Comparison of ENCODE assay signal across 26 cellular contexts in genomic region chr15:74032606-74033561, GRCh38. TPM values are rescaled to one million over a fixed set of nuclear protein-coding genes. Genes with fewer than 3 reads are reported as not detected.
DNase-seq lines count a peak whose midpoint lies in the region; ATAC-seq and TF ChIP-seq lines count a peak whose summit lies in the region.
"Had no signal": no experiment of that assay in that cellular context is flagged by ENCODE, and none has a peak within 500 bp of the region (broad histone marks: within the 10 kb centered on the region; RNA-seq: fewer than 3 reads in every experiment).

No MANE protein-coding gene starts in this region.

- DNase-seq in CD1c-positive myeloid dendritic cell (ENCODE audit: extremely low spot score) (peak; percentile 51), fibroblast of lung (ENCODE audit: low read depth in 2 of 2) (no peak), left colon (no peak), ACHN (no peak), dedifferentiated amniotic fluid mesenchymal stem cell (ENCODE audit: extremely low spot score) (no peak)
- DNase-seq in CD4-positive, alpha-beta memory T cell: no peak
- no peak for DNase-seq in activated T-helper 1 cell treated with anti-CD3 and anti-CD28 coated beads, Interleukin-12 subunit alpha, Interleukin-12 subunit beta, Interleukin-2, Interleukin-4 antibody, amounts not matched to agents 30 ng/mL and 10 ng/mL and 1 ng/mL, durations not matched to agents 14 hours and 24 hours and 36 hours (ENCODE audit: low spot score)
- DNase-seq: activated CD4-positive, alpha-beta T cell treated with anti-CD3 and anti-CD28 coated beads, Interleukin-2, amount 50 U/mL, for 1 hour; activated naive CD4-positive, alpha-beta T cell treated with Interleukin-2 at 50 U/mL for 16 hours; activated T-cell treated with anti-CD3 and anti-CD28 coated beads, Interleukin-2, amount 50 U/mL, for 24 hours; CD8-positive, alpha-beta T cell; central memory CD4-positive, alpha-beta T cell; DMS53; effector CD8-positive, alpha-beta T cell; esophagus squamous epithelium; lower lobe of right lung; NCI-H2081; SHP77; stimulated activated naive CD4-positive, alpha-beta T cell treated with Interleukin-2 at 50 U/mL for 16 hours; thyroid gland had no signal

- H3K4me2 ChIP-seq in fibroblast of lung (ENCODE audit: extremely low read depth, insufficient read depth, low read length): no peak overlapping the region
- H3K4me2 ChIP-seq: smooth muscle cell had no signal

- H3K27me3 Mint-ChIP-seq in CD4-positive, alpha-beta memory T cell: no peaks in the 10 kb centered on the region
- no peaks in the 10 kb centered on the region for H3K27me3 Mint-ChIP-seq in activated T-helper 1 cell treated with anti-CD3 and anti-CD28 coated beads, Interleukin-12 subunit alpha, Interleukin-12 subunit beta, Interleukin-2, Interleukin-4 antibody, amounts not matched to agents 30 ng/mL and 10 ng/mL and 1 ng/mL, durations not matched to agents 14 hours and 24 hours and 36 hours (ENCODE audit: insufficient read depth)
- H3K27me3 Mint-ChIP-seq: activated T-cell treated with anti-CD3 and anti-CD28 coated beads, Interleukin-2, amount 50 U/mL, for 24 hours had no signal

- peaks cover 42% of the 10 kb centered on the region for H3K36me3 ChIP-seq in CD4-positive, alpha-beta memory T cell (ENCODE audit: insufficient read depth, low read length)
- H3K36me3 ChIP-seq in fibroblast of lung (ENCODE audit: control insufficient read depth, insufficient read depth, low read length): peaks cover 29% of the 10 kb centered on the region

- H3K4me3 Mint-ChIP-seq in CD4-positive, alpha-beta memory T cell: no peak overlapping the region
- no peak overlapping the region for H3K4me3 Mint-ChIP-seq in activated T-helper 1 cell treated with anti-CD3 and anti-CD28 coated beads, Interleukin-12 subunit alpha, Interleukin-12 subunit beta, Interleukin-2, Interleukin-4 antibody, amounts not matched to agents 30 ng/mL and 10 ng/mL and 1 ng/mL, durations not matched to agents 14 hours and 24 hours and 36 hours
- H3K4me3 Mint-ChIP-seq: activated T-cell treated with anti-CD3 and anti-CD28 coated beads, Interleukin-2, amount 50 U/mL, for 24 hours; CD8-positive, alpha-beta T cell had no signal

- POLR2A ChIA-PET in CD4-positive, alpha-beta memory T cell (lab: Charles Lee; ENCODE audit: partially characterized antibody): no interaction called here

- H3K4me1 Mint-ChIP-seq in CD4-positive, alpha-beta memory T cell: no peaks in the 10 kb centered on the region
- H3K4me1 Mint-ChIP-seq in activated T-helper 1 cell treated with anti-CD3 and anti-CD28 coated beads, Interleukin-12 subunit alpha, Interleukin-12 subunit beta, Interleukin-2, Interleukin-4 antibody, amounts not matched to agents 30 ng/mL and 10 ng/mL and 1 ng/mL, durations not matched to agents 14 hours and 24 hours and 36 hours (ENCODE audit: low read depth): no peaks in the 10 kb centered on the region

- H3K4me3 ChIP-seq in CD4-positive, alpha-beta memory T cell (ENCODE audit: low read length in 2 of 2): no peak overlapping the region
- H3K4me3 ChIP-seq in fibroblast of lung (replicated peaks in 1 of 4; ENCODE audit: control extremely low read depth in 1 of 4, insufficient read depth in 1 of 4, low read depth in 3 of 4, low read length in 4 of 4): no peak overlapping the region
- H3K4me3 ChIP-seq: esophagus squamous epithelium, gastroesophageal sphincter, lower lobe of right lung, smooth muscle cell, thyroid gland had no signal

- in situ Hi-C loops in ACHN (cut with HindIII; ENCODE audit: low pct_ligation_motif_present, low pct_unique_long_range_greater_than_20kb, low sequenced_read_pairs): no loop called here

- no peak overlapping the region for H2AFZ ChIP-seq in fibroblast of lung (ENCODE audit: low read length)

- intact Hi-C loops in CD4-positive, alpha-beta memory T cell (cut with micrococcal nuclease): no loop called here
- intact Hi-C loops in activated T-helper 1 cell treated with anti-CD3 and anti-CD28 coated beads, Interleukin-12 subunit alpha, Interleukin-12 subunit beta, Interleukin-2, Interleukin-4 antibody, amounts not matched to agents 30 ng/mL and 10 ng/mL and 1 ng/mL, durations not matched to agents 14 hours and 24 hours and 36 hours (cut with micrococcal nuclease): no loop called here
- intact Hi-C loops in left colon (cut with DNase I, micrococcal nuclease): no loop called here

- H3K27ac Mint-ChIP-seq in CD4-positive, alpha-beta memory T cell: peak overlapping the region in 4 of 7 donors; percentile 8 to 65 (median 38)
- peak overlapping the region; percentile 12 for H3K27ac Mint-ChIP-seq in activated T-helper 1 cell treated with anti-CD3 and anti-CD28 coated beads, Interleukin-12 subunit alpha, Interleukin-12 subunit beta, Interleukin-2, Interleukin-4 antibody, amounts not matched to agents 30 ng/mL and 10 ng/mL and 1 ng/mL, durations not matched to agents 14 hours and 24 hours and 36 hours

- no peak overlapping the region for H3K9ac ChIP-seq in fibroblast of lung (ENCODE audit: insufficient read depth, low read length)

- H3K36me3 Mint-ChIP-seq in CD4-positive, alpha-beta memory T cell: peaks cover 38 to 76% of the 10 kb centered on the region in 2 donors
- peaks cover 39% of the 10 kb centered on the region for H3K36me3 Mint-ChIP-seq in activated T-helper 1 cell treated with anti-CD3 and anti-CD28 coated beads, Interleukin-12 subunit alpha, Interleukin-12 subunit beta, Interleukin-2, Interleukin-4 antibody, amounts not matched to agents 30 ng/mL and 10 ng/mL and 1 ng/mL, durations not matched to agents 14 hours and 24 hours and 36 hours (ENCODE audit: low read depth)

- CTCF ChIA-PET in CD4-positive, alpha-beta memory T cell (lab: Charles Lee; ENCODE audit: partially characterized antibody): no interaction called here

- TF ChIP-seq CTCF in fibroblast of lung (conservative IDR thresholded peaks at IDR 0.05 in 1 of 2, IDR thresholded peaks at IDR 0.05 in 1 of 2; ENCODE audit: low read depth in 1 of 2, low read length in 2 of 2): no peak

- H3K27me3 ChIP-seq in CD4-positive, alpha-beta memory T cell (ENCODE audit: insufficient read depth, low read length): no peaks in the 10 kb centered on the region
- H3K27me3 ChIP-seq in fibroblast of lung (ENCODE audit: control insufficient read depth, insufficient read depth, low read length): no peaks in the 10 kb centered on the region
- H3K27me3 ChIP-seq: esophagus squamous epithelium, gastroesophageal sphincter, thyroid gland had no signal

- H3K27ac ChIP-seq in CD4-positive, alpha-beta memory T cell (ENCODE audit: low read depth, low read length): peak overlapping the region; percentile 3
- H3K27ac ChIP-seq in fibroblast of lung (ENCODE audit: insufficient read depth, low read length): peak overlapping the region; percentile 20
- H3K27ac ChIP-seq: gastroesophageal sphincter, lower lobe of right lung, thyroid gland had no signal

- ATAC-seq in left colon: no peak
- ATAC-seq in HG03108 (IDR thresholded peaks at IDR 0.05; ENCODE audit: unreplicated experiment): no peak
- ATAC-seq: CD8-positive, alpha-beta T cell; gastroesophageal sphincter; HCT116; lower lobe of right lung had no signal

- no peaks in the 10 kb centered on the region for H4K20me1 ChIP-seq in fibroblast of lung (ENCODE audit: control insufficient read depth, extremely low read depth, insufficient read depth, low read length)

- H3K79me2 ChIP-seq in fibroblast of lung (ENCODE audit: control insufficient read depth, insufficient read depth, low read length): no peaks in the 10 kb centered on the region

- no peaks in the 10 kb centered on the region for H3K9me3 ChIP-seq in CD4-positive, alpha-beta memory T cell (ENCODE audit: control insufficient read depth in 1 of 2, low read length in 2 of 2)
- no peaks in the 10 kb centered on the region for H3K9me3 ChIP-seq in fibroblast of lung (ENCODE audit: control insufficient read depth, insufficient read depth, low read depth, low read length)
- H3K9me3 ChIP-seq: esophagus squamous epithelium, gastroesophageal sphincter, lower lobe of right lung, thyroid gland had no signal

- H3K4me1 ChIP-seq in CD4-positive, alpha-beta memory T cell (ENCODE audit: insufficient read depth, low read length): no peaks in the 10 kb centered on the region
- no peaks in the 10 kb centered on the region for H3K4me1 ChIP-seq in fibroblast of lung (ENCODE audit: control insufficient read depth, extremely low read depth, insufficient read depth, low read length)

- H3K9me3 Mint-ChIP-seq in CD4-positive, alpha-beta memory T cell: no peaks in the 10 kb centered on the region
- no peaks in the 10 kb centered on the region for H3K9me3 Mint-ChIP-seq in activated T-helper 1 cell treated with anti-CD3 and anti-CD28 coated beads, Interleukin-12 subunit alpha, Interleukin-12 subunit beta, Interleukin-2, Interleukin-4 antibody, amounts not matched to agents 30 ng/mL and 10 ng/mL and 1 ng/mL, durations not matched to agents 14 hours and 24 hours and 36 hours
- H3K9me3 Mint-ChIP-seq: activated T-cell treated with anti-CD3 and anti-CD28 coated beads, Interleukin-2, amount 50 U/mL, for 24 hours; CD8-positive, alpha-beta T cell had no signal

RNA-seq across cellular contexts. Expression of gene PML, which starts 38.4 kb away (rescaled TPM):
- total RNA-seq in CD4-positive, alpha-beta memory T cell: 10 to 100 TPM; 61.5 to 66.6 TPM
- polyA plus RNA-seq in CD4-positive, alpha-beta memory T cell: 10 to 100 TPM in 1 of 2 donors, 1 to 10 TPM in 1; 9.6 to 33.2 TPM
- total RNA-seq in activated T-helper 1 cell treated with anti-CD3 and anti-CD28 coated beads, Interleukin-12 subunit alpha, Interleukin-12 subunit beta, Interleukin-2, Interleukin-4 antibody, amounts not matched to agents 30 ng/mL and 10 ng/mL and 1 ng/mL, durations not matched to agents 14 hours and 24 hours and 36 hours: 62.0 and 63.6 TPM in 2 replicates
- total RNA-seq in fibroblast of lung (16.4 and 34.0 TPM in 2 replicates), left colon (10 to 100 TPM; 26.6 to 28.5 TPM)
- 11.1 and 15.5 TPM in 2 replicates for polyA plus RNA-seq in fibroblast of lung
- polyA plus RNA-seq in fibroblast of lung (2012): 54.7 and 63.1 TPM in 2 replicates
- polyA minus RNA-seq in fibroblast of lung (ENCODE audit: low replicate concordance): 101 and 102 TPM in 2 replicates

RNA-seq across cellular contexts. Expression of gene STOML1, which starts 40.8 kb away (rescaled TPM):
- total RNA-seq in CD4-positive, alpha-beta memory T cell: 10 to 100 TPM; 10.8 to 11.1 TPM
- 1 to 10 TPM; 8.1 to 8.7 TPM for polyA plus RNA-seq in CD4-positive, alpha-beta memory T cell
- 10.6 and 11.6 TPM in 2 replicates for total RNA-seq in activated T-helper 1 cell treated with anti-CD3 and anti-CD28 coated beads, Interleukin-12 subunit alpha, Interleukin-12 subunit beta, Interleukin-2, Interleukin-4 antibody, amounts not matched to agents 30 ng/mL and 10 ng/mL and 1 ng/mL, durations not matched to agents 14 hours and 24 hours and 36 hours
- 9.2 and 24.8 TPM in 2 replicates for total RNA-seq in fibroblast of lung
- 8.7 and 9.8 TPM in 2 replicates for polyA plus RNA-seq in fibroblast of lung
- polyA plus RNA-seq in fibroblast of lung (2012): 17.9 and 21.1 TPM in 2 replicates
- polyA minus RNA-seq in fibroblast of lung (ENCODE audit: low replicate concordance): 23.9 and 42.9 TPM in 2 replicates
- 10 to 100 TPM; 10.9 to 15.4 TPM for total RNA-seq in left colon

RNA-seq across cellular contexts. Expression of gene GOLGA6A, which starts 49.5 kb away (rescaled TPM):
- total RNA-seq in CD4-positive, alpha-beta memory T cell: under 1 TPM; 0.17 to 0.20 TPM
- polyA plus RNA-seq in CD4-positive, alpha-beta memory T cell: not detected
- total RNA-seq in activated T-helper 1 cell treated with anti-CD3 and anti-CD28 coated beads, Interleukin-12 subunit alpha, Interleukin-12 subunit beta, Interleukin-2, Interleukin-4 antibody, amounts not matched to agents 30 ng/mL and 10 ng/mL and 1 ng/mL, durations not matched to agents 14 hours and 24 hours and 36 hours: not detected in 2 replicates
- total RNA-seq in fibroblast of lung (under 0.01 TPM in 1 of 2 replicates, not detected in the other), left colon (not detected)
- not detected in 2 replicates for polyA plus RNA-seq in fibroblast of lung
- not detected in 2 replicates for polyA plus RNA-seq in fibroblast of lung (2012)
- polyA minus RNA-seq in fibroblast of lung (ENCODE audit: low replicate concordance): not detected in 2 replicates
- total RNA-seq: CD8-positive, alpha-beta T cell; esophagus squamous epithelium; LHCN-M2; lower lobe of right lung; mucosa of gallbladder had no signal
- polyA plus RNA-seq: smooth muscle cell had no signal
